ENCODE assay signal across 8 cellular contexts in the genomic region with DNA sequence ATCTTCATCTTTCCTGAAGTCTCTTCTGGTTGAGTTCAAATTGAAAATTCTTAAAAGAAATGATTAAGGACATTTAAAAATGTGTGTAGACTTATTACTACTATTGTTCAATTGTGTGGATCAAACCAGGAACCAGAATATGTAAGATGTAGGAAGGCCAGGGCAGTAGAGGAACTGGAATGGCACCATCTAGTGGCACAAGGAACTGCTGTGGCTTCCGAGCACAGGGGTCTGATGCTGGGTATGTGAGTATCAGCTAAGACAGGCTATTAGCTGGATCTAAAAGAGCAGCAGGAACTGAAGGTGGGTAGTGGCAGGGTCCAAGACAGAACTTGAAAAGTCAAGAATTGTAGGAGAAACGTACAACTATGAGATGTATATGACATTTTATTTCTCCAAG.
DNase-seq lines count a peak whose midpoint lies in the region; ATAC-seq, FAIRE-seq and TF ChIP-seq lines count a peak whose summit lies in the region.

No MANE protein-coding gene starts in this region.

- no peak overlapping the region for H3K4me3 ChIP-seq in SU-DHL-6 (ENCODE audit: insufficient read depth, low read length, poor library complexity, severe bottlenecking)
- no peak overlapping the region for H3K4me3 ChIP-seq in keratinocyte (ENCODE audit: control insufficient read depth in 2 of 3, extremely low read depth in 1 of 3, insufficient read depth in 2 of 3, low read depth in 1 of 3, low read length in 3 of 3)

- H3K9me2 ChIP-seq in SU-DHL-6 (replicated peaks; ENCODE audit: insufficient read depth, low read length), result no peaks in the 10 kb centered on the region

- FAIRE-seq in keratinocyte (lab: Jason Lieb, UNC), result no peak

- no peaks in the 10 kb centered on the region for H3F3A ChIP-seq in SU-DHL-6 (ENCODE audit: insufficient read depth)

- H3K9me3 ChIP-seq in SU-DHL-6 (ENCODE audit: insufficient read depth, low read length) (no peaks in the 10 kb centered on the region), keratinocyte (ENCODE audit: control insufficient read depth, low read depth, low read length) (no peaks in the 10 kb centered on the region)

- TF ChIP-seq CTCF in SU-DHL-6 (IDR thresholded peaks at IDR 0.05; ENCODE audit: insufficient read depth, low read length, poor library complexity, severe bottlenecking), result peak; percentile 89
- peak; percentile 40 to 76 (median 58) for TF ChIP-seq CTCF in keratinocyte (optimal IDR thresholded peaks at IDR 0.05 in 1 of 3, IDR thresholded peaks at IDR 0.05 in 1 of 3, conservative IDR thresholded peaks at IDR 0.05 in 1 of 3; ENCODE audit: extremely low read depth in 1 of 3, insufficient read depth in 2 of 3, low read length in 3 of 3)

- H3K27me3 ChIP-seq in SU-DHL-6 (ENCODE audit: low read length), result no peaks in the 10 kb centered on the region
- H3K27me3 ChIP-seq in keratinocyte (ENCODE audit: control insufficient read depth, extremely low read depth, insufficient read depth, low read length), result no peaks in the 10 kb centered on the region

- no peaks in the 10 kb centered on the region for H3K4me1 ChIP-seq in keratinocyte (ENCODE audit: control insufficient read depth, extremely low read depth, insufficient read depth, low read length)

- no peaks in the 10 kb centered on the region for H3K36me3 ChIP-seq in SU-DHL-6 (ENCODE audit: low read length)
- H3K36me3 ChIP-seq in keratinocyte (ENCODE audit: control insufficient read depth in 2 of 2, extremely low read depth in 1 of 2, insufficient read depth in 2 of 2, low read length in 2 of 2), result no peaks in the 10 kb centered on the region

- H3K27ac ChIP-seq in SU-DHL-6 (ENCODE audit: low read depth, low read length) (no peak overlapping the region), keratinocyte (ENCODE audit: control insufficient read depth, insufficient read depth, low read length) (no peak overlapping the region)

- intact Hi-C loops in sciatic nerve (cut with DNase I), result no loop called here

- DNase-seq in AG20443 (ENCODE audit: low spot score) (peak; percentile 16), keratinocyte (ENCODE audit: low read depth, low spot score) (no peak), DMS79 (lab: John Stamatoyannopoulos, UW) (no peak), SHP77 treated with DMSO at 0.1 percent for 48 hours (lab: John Stamatoyannopoulos, UW) (no peak), sciatic nerve (ENCODE audit: low spot score) (no peak)

- no peaks in the 10 kb centered on the region for H3K9me1 ChIP-seq in keratinocyte (ENCODE audit: control insufficient read depth, extremely low read depth, insufficient read depth, low read length)

- dilution Hi-C loops in keratinocyte (cut with MboI; ENCODE audit: extremely low pct_ligation_motif_present, low sequenced_read_pairs), result loop anchor here (25.0 kb wide), 1 partner anchor 1065 kb away; no protein-coding TSS in a partner anchor

- H2AFZ ChIP-seq in SU-DHL-6 (ENCODE audit: low read depth, low read length, severe bottlenecking), result no peak overlapping the region
- no peak overlapping the region for H2AFZ ChIP-seq in keratinocyte (ENCODE audit: control insufficient read depth, low read length)

- H4K20me1 ChIP-seq in SU-DHL-6 (ENCODE audit: low read depth, low read length) (no peaks in the 10 kb centered on the region), keratinocyte (ENCODE audit: control insufficient read depth, extremely low read depth, insufficient read depth, low read length) (no peaks in the 10 kb centered on the region)

- no peaks in the 10 kb centered on the region for H3K79me2 ChIP-seq in SU-DHL-6 (ENCODE audit: insufficient read depth, low read length)
- H3K79me2 ChIP-seq in keratinocyte (ENCODE audit: control insufficient read depth, insufficient read depth, low read length), result no peaks in the 10 kb centered on the region

- H3K9ac ChIP-seq in SU-DHL-6 (ENCODE audit: low read length) (no peak overlapping the region), keratinocyte (ENCODE audit: control insufficient read depth, extremely low read depth, insufficient read depth, low read length) (no peak overlapping the region)

- peak; percentile 76 for ATAC-seq in GM18870 (IDR thresholded peaks at IDR 0.05; ENCODE audit: unreplicated experiment)
- ATAC-seq in HG03565 (IDR thresholded peaks at IDR 0.05; ENCODE audit: unreplicated experiment), result peak; percentile 87
- no peak for ATAC-seq in sciatic nerve

- H3K4me2 ChIP-seq in SU-DHL-6 (ENCODE audit: low read depth, low read length, poor library complexity, severe bottlenecking) (no peak overlapping the region), keratinocyte (ENCODE audit: control insufficient read depth, extremely low read depth, insufficient read depth, low read depth, low read length) (no peak overlapping the region)
